Comparison of ENCODE assay signal across 17 cellular contexts in the genomic region with DNA sequence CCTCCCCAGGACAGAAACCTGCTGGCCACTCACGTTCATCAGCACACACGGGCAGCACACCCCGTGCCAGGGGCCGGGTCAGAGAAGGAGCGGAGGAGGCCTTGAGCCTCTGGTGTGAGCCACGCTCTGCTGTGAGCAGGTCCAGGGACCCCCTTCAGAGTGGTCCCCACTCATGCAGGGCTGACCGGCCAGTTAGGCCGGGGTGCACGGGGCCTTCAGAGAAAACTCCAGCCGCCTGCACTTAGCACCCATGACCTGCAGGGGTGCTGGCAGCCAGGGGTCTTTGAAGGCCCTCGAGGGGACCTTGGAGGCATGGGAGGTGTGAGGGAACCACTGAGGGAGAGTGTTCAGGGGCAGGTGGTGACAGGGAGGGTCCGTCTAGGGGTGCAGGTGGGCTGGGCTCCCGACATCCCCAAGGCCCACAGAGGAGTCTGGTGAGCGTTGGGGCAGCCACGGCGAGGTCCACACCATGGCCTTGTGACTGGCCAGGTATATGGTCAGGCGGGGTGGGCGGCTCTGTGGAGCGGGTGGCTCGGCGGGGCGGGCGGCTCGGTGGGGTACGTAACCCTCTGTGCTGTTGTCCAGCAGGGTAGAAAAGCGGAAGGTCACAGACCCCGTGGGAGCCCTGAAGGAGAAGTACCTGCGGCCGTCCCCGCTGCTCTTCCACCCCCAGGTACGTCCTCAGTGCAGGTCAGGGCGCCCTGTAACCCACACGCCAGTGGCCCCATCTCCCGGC. TPM values are rescaled to one million over a fixed set of nuclear protein-coding genes. Genes with fewer than 3 reads are reported as not detected.
"Had no signal": no experiment of that assay in that cellular context is flagged by ENCODE, and none has a peak within 500 bp of the region (broad histone marks: within the 10 kb centered on the region; RNA-seq: fewer than 3 reads in every experiment).

No MANE protein-coding gene starts in this region.

- H3K4me3 Mint-ChIP-seq: activated naive CD4-positive, alpha-beta T cell treated with anti-CD3 and anti-CD28 coated beads, Interleukin-2, amount 50 U/mL, for 24 hours; activated T-cell treated with anti-CD3 and anti-CD28 coated beads, Interleukin-2, amount 50 U/mL, for 72 hours; dendritic cell treated with granulocyte-macrophage colony-stimulating factor and Interleukin-4, amounts not matched to agents 40 ng/mL and 50 ng/mL, for 4 days; neural crest cell had no signal

- H3K27ac ChIP-seq: left lung, ovary had no signal

- H3K36me3 Mint-ChIP-seq: activated naive CD4-positive, alpha-beta T cell treated with anti-CD3 and anti-CD28 coated beads, Interleukin-2, amount 50 U/mL, for 24 hours had no signal

- H3K9me3 Mint-ChIP-seq: activated naive CD4-positive, alpha-beta T cell treated with anti-CD3 and anti-CD28 coated beads, Interleukin-2, amount 50 U/mL, for 24 hours; activated T-cell treated with anti-CD3 and anti-CD28 coated beads, Interleukin-2, amount 50 U/mL, for 72 hours; dendritic cell treated with granulocyte-macrophage colony-stimulating factor and Interleukin-4, amounts not matched to agents 40 ng/mL and 50 ng/mL, for 4 days had no signal

- H3K4me1 ChIP-seq: left lung had no signal

- H3K27me3 ChIP-seq: ascending aorta, ovary had no signal

- H3K4me1 Mint-ChIP-seq: activated naive CD4-positive, alpha-beta T cell treated with anti-CD3 and anti-CD28 coated beads, Interleukin-2, amount 50 U/mL, for 24 hours had no signal

- DNase-seq: activated CD4-positive, alpha-beta T cell treated with anti-CD3 and anti-CD28 coated beads, Interleukin-2, amount 50 U/mL, for 4 hours; activated effector memory CD4-positive, alpha-beta T cell treated with anti-CD3 and anti-CD28 coated beads, Interleukin-2, amount 50 U/mL, for 16 hours; activated T-cell treated with anti-CD3 and anti-CD28 coated beads, Interleukin-2, amount 50 U/mL, for 72 hours; effector CD8-positive, alpha-beta T cell; hypothalamus; islet precursor cell; left lung; mammary epithelial cell; ovary; stimulated activated CD8-positive, alpha-beta memory T cell treated with anti-CD3 and anti-CD28 coated beads, Interleukin-4, amount 100 ng/mL, for 48 hours; stimulated activated naive CD4-positive, alpha-beta T cell; T-helper 1 cell had no signal

- H3K4me3 ChIP-seq: ascending aorta, left lung, ovary had no signal

- ATAC-seq: activated T-cell treated with anti-CD3 and anti-CD28 coated beads, Interleukin-2, amount 50 U/mL, for 72 hours; left lung had no signal

- H3K27me3 Mint-ChIP-seq: activated naive CD4-positive, alpha-beta T cell treated with anti-CD3 and anti-CD28 coated beads, Interleukin-2, amount 50 U/mL, for 24 hours; dendritic cell treated with granulocyte-macrophage colony-stimulating factor and Interleukin-4, amounts not matched to agents 40 ng/mL and 50 ng/mL, for 4 days had no signal

- H3K27ac Mint-ChIP-seq: activated naive CD4-positive, alpha-beta T cell treated with anti-CD3 and anti-CD28 coated beads, Interleukin-2, amount 50 U/mL, for 24 hours; activated T-cell treated with anti-CD3 and anti-CD28 coated beads, Interleukin-2, amount 50 U/mL, for 72 hours; dendritic cell treated with granulocyte-macrophage colony-stimulating factor and Interleukin-4, amounts not matched to agents 40 ng/mL and 50 ng/mL, for 4 days had no signal

- H3K36me3 ChIP-seq: left lung, ovary had no signal

RNA-seq across cellular contexts. Expression of gene ARHGEF16, which starts 40.3 kb away (rescaled TPM):
- total RNA-seq: ascending aorta, myocyte had no signal
